In the genomic region with DNA sequence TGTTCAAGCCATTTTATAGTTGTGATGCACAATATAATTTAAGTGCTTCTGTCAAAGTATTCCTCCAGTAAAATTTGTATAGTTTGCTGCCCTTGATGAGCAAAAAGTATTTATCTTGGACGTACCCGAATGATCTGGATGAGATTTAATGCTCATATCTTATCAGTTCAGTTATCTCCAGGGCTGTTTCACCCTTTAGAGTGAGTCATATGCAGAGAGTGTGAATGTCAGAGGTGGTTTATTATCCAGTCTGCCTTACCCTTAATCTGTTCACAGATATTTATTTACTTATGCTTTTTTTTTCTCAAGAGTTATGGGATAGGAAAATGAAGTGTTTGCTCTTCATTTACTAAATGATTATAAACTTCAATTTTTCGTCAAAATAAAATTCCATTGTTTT, we compare ENCODE assay signal across 5 cellular contexts. TPM values are rescaled to one million over a fixed set of nuclear protein-coding genes. Genes with fewer than 3 reads are reported as not detected.
"Had no signal": no experiment of that assay in that cellular context is flagged by ENCODE, and none has a peak within 500 bp of the region (broad histone marks: within the 10 kb centered on the region; RNA-seq: fewer than 3 reads in every experiment).

No MANE protein-coding gene starts in this region.

RNA-seq across cellular contexts. Expression of gene KRT76, which starts 26.6 kb away (rescaled TPM):
- total RNA-seq: PC-3, Peyer's patch, Right ventricle myocardium inferior, SJCRH30, SK-MEL-5 had no signal

RNA-seq across cellular contexts. Expression of gene KRT3, which starts 45.4 kb away (rescaled TPM):
- total RNA-seq: Peyer's patch, Right ventricle myocardium inferior, SJCRH30, SK-MEL-5 had no signal

RNA-seq across cellular contexts. Expression of gene KRT77, which starts 47.2 kb away (rescaled TPM):
- total RNA-seq: PC-3, Peyer's patch, Right ventricle myocardium inferior, SJCRH30, SK-MEL-5 had no signal
